ENCODE assay signal across 12 cellular contexts in the genomic region with DNA sequence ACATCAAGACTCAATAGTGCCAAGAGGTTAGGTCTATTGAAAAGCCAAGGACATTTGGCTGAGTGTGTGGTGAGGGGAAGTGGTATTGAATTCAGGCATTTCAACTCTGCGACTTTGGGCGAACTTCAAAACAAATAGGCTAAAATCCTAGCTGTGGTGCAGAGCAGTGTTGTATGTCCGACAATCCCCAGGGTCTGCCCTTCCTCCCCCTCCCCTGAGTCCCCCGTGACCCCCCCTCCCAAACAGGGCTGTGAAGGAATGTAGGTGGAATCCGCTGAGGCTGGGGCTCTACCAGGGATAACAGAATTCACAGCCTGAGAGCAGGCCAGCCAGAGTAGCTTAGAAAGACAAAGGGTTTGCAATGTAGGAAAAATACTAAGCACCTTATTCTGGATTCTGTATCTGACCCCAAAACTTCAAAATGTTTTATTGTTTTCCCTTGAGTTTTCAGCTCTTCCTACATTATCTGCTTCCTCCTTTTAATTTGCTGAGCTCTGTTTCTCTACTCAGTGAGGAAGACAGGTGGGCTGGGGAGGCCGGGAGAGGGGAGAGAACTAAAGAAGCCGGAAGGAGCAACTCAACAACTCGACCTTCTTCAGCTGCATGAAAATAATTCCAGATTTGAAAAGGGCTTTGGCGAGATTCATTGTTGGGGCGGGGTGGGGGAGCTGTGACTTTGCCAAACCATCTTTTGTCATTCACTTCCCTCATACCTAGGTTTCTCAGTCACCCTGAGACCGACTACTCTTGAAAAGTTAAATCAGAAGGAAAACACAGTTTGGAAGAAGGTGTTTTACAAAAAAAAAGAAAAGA.
DNase-seq lines count a peak whose midpoint lies in the region; ATAC-seq and TF ChIP-seq lines count a peak whose summit lies in the region.
"Had no signal": no experiment of that assay in that cellular context is flagged by ENCODE, and none has a peak within 500 bp of the region (broad histone marks: within the 10 kb centered on the region; RNA-seq: fewer than 3 reads in every experiment).

No MANE protein-coding gene starts in this region.

- H3K4me2 ChIP-seq in SK-N-SH: no peak overlapping the region

- TF ChIP-seq CTCF in SK-N-SH (IDR thresholded peaks at IDR 0.05) (no peak), natural killer cell (IDR thresholded peaks at IDR 0.05) (no peak), CD14-positive monocyte (IDR thresholded peaks at IDR 0.05) (no peak)

- no peaks in the 10 kb centered on the region for H3K36me3 Mint-ChIP-seq in natural killer cell
- H3K36me3 Mint-ChIP-seq in CD14-positive monocyte: no peaks in the 10 kb centered on the region
- H3K36me3 Mint-ChIP-seq: activated naive CD8-positive, alpha-beta T cell treated with anti-CD3 and anti-CD28 coated beads, Interleukin-2, amount 10 ng/mL, durations not matched to agents 7 days and 5 days had no signal

- CTCF ChIA-PET in SK-N-SH (lab: Yijun Ruan, JAX): no interaction called here

- H3K36me3 ChIP-seq in iPS DF 6.9 (ENCODE audit: control insufficient read depth, insufficient read depth, low read length) (no peaks in the 10 kb centered on the region), rectal smooth muscle tissue (ENCODE audit: control insufficient read depth, insufficient read depth, low read length) (no peaks in the 10 kb centered on the region), SK-N-SH (replicated peaks in 1 of 2; ENCODE audit: control insufficient read depth in 1 of 2, insufficient read depth in 2 of 2, low read length in 1 of 2) (no peaks in the 10 kb centered on the region)

- POLR2A ChIA-PET in SK-N-SH (lab: Yijun Ruan, JAX): no interaction called here

- no peaks in the 10 kb centered on the region for H3K79me2 ChIP-seq in SK-N-SH (ENCODE audit: insufficient read depth)
- H3K79me2 ChIP-seq: parathyroid adenoma had no signal

- peak; percentile 5 for DNase-seq in G401 (ENCODE audit: low spot score)
- DNase-seq in dedifferentiated amniotic fluid mesenchymal stem cell (ENCODE audit: extremely low spot score): peak; percentile 28
- no peak for DNase-seq in iPS DF 6.9 (ENCODE audit: low read depth, low spot score)
- DNase-seq in SK-N-SH: no peak
- no peak for DNase-seq in activated naive CD4-positive, alpha-beta T cell (lab: John Stamatoyannopoulos, UW)
- no peak for DNase-seq in natural killer cell
- no peak for DNase-seq in CD14-positive monocyte (ENCODE audit: low spot score)
- DNase-seq: activated CD8-positive, alpha-beta memory T cell treated with anti-CD3 and anti-CD28 coated beads, Interleukin-2, amount 50 U/mL, for 4 hours; activated naive CD8-positive, alpha-beta T cell treated with anti-CD3 and anti-CD28 coated beads, Interleukin-2, amount 10 ng/mL, durations not matched to agents 7 days and 5 days; DMS79 had no signal

- H3K27me3 ChIP-seq in iPS DF 6.9 (ENCODE audit: control insufficient read depth, insufficient read depth, low read length) (no peaks in the 10 kb centered on the region), rectal smooth muscle tissue (ENCODE audit: control insufficient read depth, insufficient read depth, low read length) (no peaks in the 10 kb centered on the region), SK-N-SH (ENCODE audit: insufficient read depth) (no peaks in the 10 kb centered on the region)

- H3K27ac ChIP-seq in iPS DF 6.9 (ENCODE audit: low read length) (peak overlapping the region; percentile 92), rectal smooth muscle tissue (ENCODE audit: low read depth, low read length) (peak overlapping the region; percentile 37), SK-N-SH (ENCODE audit: low read depth in 2 of 2, low read length in 1 of 2) (no peak overlapping the region)
- H3K27ac ChIP-seq: parathyroid adenoma had no signal

- no peak for ATAC-seq in natural killer cell

- H3K9ac ChIP-seq in rectal smooth muscle tissue (ENCODE audit: low read length) (no peak overlapping the region), SK-N-SH (no peak overlapping the region)
- H3K9ac ChIP-seq: parathyroid adenoma had no signal

- intact Hi-C loops in natural killer cell (cut with micrococcal nuclease) (no loop called here), CD14-positive monocyte (cut with micrococcal nuclease) (no loop called here)

- no peaks in the 10 kb centered on the region for H4K20me1 ChIP-seq in SK-N-SH (ENCODE audit: insufficient read depth)

- H3K4me3 ChIP-seq in iPS DF 6.9 (ENCODE audit: low read length) (no peak overlapping the region), rectal smooth muscle tissue (ENCODE audit: low read length) (no peak overlapping the region), SK-N-SH (ENCODE audit: low read depth in 2 of 2, low read length in 1 of 2) (no peak overlapping the region)

- H3F3A ChIP-seq in SK-N-SH (replicated peaks; ENCODE audit: insufficient read depth): no peaks in the 10 kb centered on the region

- H3K4me1 ChIP-seq in iPS DF 6.9 (ENCODE audit: control insufficient read depth, insufficient read depth, low read length) (peaks cover 1% of the 10 kb centered on the region; the same call in 1 of the 2 replicates), rectal smooth muscle tissue (ENCODE audit: control insufficient read depth, insufficient read depth, low read length) (peaks cover 4% of the 10 kb centered on the region), SK-N-SH (ENCODE audit: control insufficient read depth in 1 of 2, insufficient read depth in 2 of 2, low read depth in 1 of 2, low read length in 1 of 2) (no peaks in the 10 kb centered on the region)
- H3K4me1 ChIP-seq: parathyroid adenoma had no signal

- no peaks in the 10 kb centered on the region for H3K4me1 Mint-ChIP-seq in natural killer cell
- no peaks in the 10 kb centered on the region for H3K4me1 Mint-ChIP-seq in CD14-positive monocyte
- H3K4me1 Mint-ChIP-seq: activated naive CD8-positive, alpha-beta T cell treated with anti-CD3 and anti-CD28 coated beads, Interleukin-2, amount 10 ng/mL, durations not matched to agents 7 days and 5 days had no signal

- peaks cover 3 to 6% of the 10 kb centered on the region in 2 donors for H3K27me3 Mint-ChIP-seq in natural killer cell (ENCODE audit: low read depth in 2 of 2)
- H3K27me3 Mint-ChIP-seq in CD14-positive monocyte (ENCODE audit: low read depth in 3 of 3): peaks cover 0 to 4% (median 4%) of the 10 kb centered on the region in 3 donors

- H3K9me3 Mint-ChIP-seq in natural killer cell (peaks cover 3 to 6% of the 10 kb centered on the region in 2 donors), CD14-positive monocyte (peaks cover 2 to 11% (median 8%) of the 10 kb centered on the region in 7 donors)

- TF ChIP-seq EP300 in SK-N-SH (IDR thresholded peaks at IDR 0.05; ENCODE audit: borderline replicate concordance in 1 of 2, low read depth in 1 of 2, low read length in 1 of 2): no peak

- H3K9me2 ChIP-seq in SK-N-SH: no peaks in the 10 kb centered on the region

- in situ Hi-C loops in G401 (cut with HindIII; ENCODE audit: low sequenced_read_pairs): no loop called here

- no CpG with 5 or more reads among the region's 11 CpGs for WGBS in iPS DF 6.9 (ENCODE audit: insufficient coverage, insufficient read length)
- WGBS in SK-N-SH (ENCODE audit: low lambda C conversion rate): 65% methylated on average over 11 of the region's 11 CpGs

- H3K4me3 Mint-ChIP-seq in natural killer cell (no peak overlapping the region), CD14-positive monocyte (no peak overlapping the region)
- H3K4me3 Mint-ChIP-seq: activated naive CD8-positive, alpha-beta T cell treated with anti-CD3 and anti-CD28 coated beads, Interleukin-2, amount 10 ng/mL, durations not matched to agents 7 days and 5 days had no signal

- no peaks in the 10 kb centered on the region for H3K9me3 ChIP-seq in iPS DF 6.9 (ENCODE audit: control insufficient read depth, insufficient read depth, low read length)
- H3K9me3 ChIP-seq in SK-N-SH: peaks cover 5% of the 10 kb centered on the region; the same call in 1 of the 2 replicates

- H3K27ac Mint-ChIP-seq in natural killer cell: no peak overlapping the region
- peak overlapping the region in 1 of 7 donors; percentile 21 for H3K27ac Mint-ChIP-seq in CD14-positive monocyte
- H3K27ac Mint-ChIP-seq: activated naive CD8-positive, alpha-beta T cell treated with anti-CD3 and anti-CD28 coated beads, Interleukin-2, amount 10 ng/mL, durations not matched to agents 7 days and 5 days had no signal

- no peak for TF ChIP-seq RAD21 in SK-N-SH (IDR thresholded peaks at IDR 0.05; ENCODE audit: low read length)

- H2AFZ ChIP-seq in SK-N-SH (ENCODE audit: low read depth): no peak overlapping the region
- H2AFZ ChIP-seq: parathyroid adenoma had no signal

TF ChIP-seq in SK-N-SH, 30 proteins besides CTCF, POLR2A, EP300 and RAD21:
- TF ChIP-seq NFIC (IDR thresholded peaks at IDR 0.05; ENCODE audit: borderline replicate concordance) (no peak), TCF12 (IDR thresholded peaks at IDR 0.05) (no peak), RFX5 (IDR thresholded peaks at IDR 0.05; ENCODE audit: low read length) (no peak)

Comparison
In these comparisons a context has a peak if more than half of its experiments do, and no peak if none do; other contexts are left out.
1. DNase-seq: peak in G401 (single experiment) and dedifferentiated amniotic fluid mesenchymal stem cell (single experiment); none in iPS DF 6.9 (single experiment), SK-N-SH (single experiment), activated naive CD4-positive, alpha-beta T cell (0 of 4), natural killer cell (single experiment) and CD14-positive monocyte (single experiment).
2. H3K27ac ChIP-seq: peak in iPS DF 6.9 (single experiment) and rectal smooth muscle tissue (single experiment); none in SK-N-SH (0 of 2).